In the genomic region with DNA sequence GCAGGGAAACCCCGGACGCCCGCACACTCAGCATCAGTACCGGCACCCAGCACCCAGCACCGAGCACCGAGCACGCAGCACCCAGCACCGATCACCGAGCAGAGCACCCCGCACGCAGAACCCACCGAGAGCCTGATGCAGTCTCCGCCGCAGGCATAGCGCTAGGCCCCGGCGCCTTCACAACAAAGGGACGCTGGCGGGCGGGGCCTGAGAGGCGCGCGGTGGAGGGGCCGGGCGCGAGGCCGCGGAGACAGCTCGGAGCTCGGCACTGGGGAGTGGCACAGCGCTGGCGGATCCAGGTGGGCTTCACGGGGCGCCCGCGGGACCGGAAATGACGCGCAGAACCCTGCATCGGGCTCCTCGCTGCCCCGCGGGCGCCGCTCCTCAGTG, we compare ENCODE assay signal across 8 cellular contexts. TPM values are rescaled to one million over a fixed set of nuclear protein-coding genes. Genes with fewer than 3 reads are reported as not detected.
DNase-seq lines count a peak whose midpoint lies in the region; ATAC-seq and TF ChIP-seq lines count a peak whose summit lies in the region.
"Not testable (repeated sequence)": the region's sequence is repeated elsewhere in the genome, so short reads cannot be mapped to it uniquely, and the experiment has no call there.

No MANE protein-coding gene starts in this region.

- peak overlapping the region; percentile 70 for H3K4me3 Mint-ChIP-seq in progenitor cell of endocrine pancreas (ENCODE audit: low read depth)

- H3K27ac ChIP-seq in body of pancreas: peak overlapping the region; percentile 62 to 97 (median 94)
- H3K27ac ChIP-seq in thoracic aorta: peak overlapping the region; percentile 86 to 90

- intact Hi-C loops in body of pancreas (cut with DNase I): not testable (repeated sequence)

- not testable (repeated sequence) for H3K36me3 Mint-ChIP-seq in progenitor cell of endocrine pancreas (ENCODE audit: insufficient read depth)

- H3K27me3 Mint-ChIP-seq in progenitor cell of endocrine pancreas: not testable (repeated sequence)

- H3K9me3 Mint-ChIP-seq in progenitor cell of endocrine pancreas (ENCODE audit: low read depth): not testable (repeated sequence)

- not testable (repeated sequence) for H3K4me1 Mint-ChIP-seq in progenitor cell of endocrine pancreas (ENCODE audit: low read depth)

- not testable (repeated sequence) for H3K9me3 ChIP-seq in body of pancreas, thoracic aorta

- not testable (repeated sequence) for H3K27ac Mint-ChIP-seq in progenitor cell of endocrine pancreas

- WGBS in body of pancreas, 2 donors: 0% methylated on average over 10 to 31 of the region's 45 CpGs

- ATAC-seq in GM18498 (IDR thresholded peaks at IDR 0.05; ENCODE audit: unreplicated experiment) (peak; percentile 37), HG03108 (IDR thresholded peaks at IDR 0.05; ENCODE audit: unreplicated experiment) (peak; percentile 25), body of pancreas (peak; percentile 59), thoracic aorta (ENCODE audit: insufficient number of reproducible peaks, low FRiP score, low read depth) (peak; percentile 25)

- not testable (repeated sequence) for H3K4me1 ChIP-seq in body of pancreas; thoracic aorta (ENCODE audit: control insufficient read depth in 1 of 2, low read depth in 2 of 2)

- not testable (repeated sequence) for TF ChIP-seq CTCF in WI38 (IDR thresholded peaks at IDR 0.05; ENCODE audit: low read depth, low read length); body of pancreas (IDR thresholded peaks at IDR 0.05); progenitor cell of endocrine pancreas (IDR thresholded peaks at IDR 0.05; ENCODE audit: unreplicated experiment); thoracic aorta (IDR thresholded peaks at IDR 0.05)

- H3K27me3 ChIP-seq in body of pancreas; thoracic aorta (replicated peaks; ENCODE audit: insufficient read depth): not testable (repeated sequence)

- peak in 1 of 3 donors; percentile 40 for TF ChIP-seq POLR2A in body of pancreas (IDR thresholded peaks at IDR 0.05)

- DNase-seq in NCI-H2196 treated with DMSO at 0.1 percent for 48 hours (lab: John Stamatoyannopoulos, UW; ENCODE audit: unreplicated experiment) (peak; percentile 33), body of pancreas (peak; percentile 49 to 83 (median 80)), hypothalamus (lab: John Stamatoyannopoulos, UW) (peak in 28 of 51 donors; percentile 40 to 90 (median 64)), progenitor cell of endocrine pancreas (ENCODE audit: low spot score, unreplicated experiment) (peak; percentile 39)
- DNase-seq in thoracic aorta (ENCODE audit: low spot score): not testable (repeated sequence)

- H3K4me3 ChIP-seq in WI38 (ENCODE audit: low read depth, low read length) (peak overlapping the region; percentile 58), body of pancreas (peak overlapping the region; percentile 41 to 72), thoracic aorta (peak overlapping the region; percentile 82)

- H3K36me3 ChIP-seq in body of pancreas (replicated peaks in 1 of 2; ENCODE audit: insufficient read depth in 1 of 2, low read depth in 2 of 2); thoracic aorta: not testable (repeated sequence)

RNA-seq across cellular contexts. Expression of a gene that starts 0.3 kb away (rescaled TPM):
- total RNA-seq in body of pancreas: 10 to 100 TPM; 30.6 to 56.7 TPM
- 118 and 123 TPM in 2 replicates for total RNA-seq in progenitor cell of endocrine pancreas
- total RNA-seq in thoracic aorta: 10 to 100 TPM; 37.2 to 48.3 TPM

RNA-seq across cellular contexts. Expression of a gene that starts 31.8 kb away (rescaled TPM):
- total RNA-seq in body of pancreas (10 to 100 TPM; 35.8 to 38.9 TPM), progenitor cell of endocrine pancreas (56.1 and 59.4 TPM in 2 replicates), thoracic aorta (10 to 100 TPM; 56.3 to 56.7 TPM)

RNA-seq across cellular contexts. Expression of a gene that starts 33.5 kb away (rescaled TPM):
- total RNA-seq in body of pancreas (10 to 100 TPM; 14.5 to 45.5 TPM), progenitor cell of endocrine pancreas (26.3 and 28.7 TPM in 2 replicates), thoracic aorta (10 to 100 TPM; 17.7 to 19.1 TPM)
